ENCODE assay signal across 32 cellular contexts in genomic region chr13:61277088-61277487, GRCh38.
"Had no signal": no experiment of that assay in that cellular context is flagged by ENCODE, and none has a peak within 500 bp of the region (broad histone marks: within the 10 kb centered on the region; RNA-seq: fewer than 3 reads in every experiment).

No MANE protein-coding gene starts in this region.

- H3K4me1 ChIP-seq: adrenal gland, body of pancreas, breast epithelium had no signal

- H3K4me3 ChIP-seq: adrenal gland, body of pancreas, breast epithelium had no signal

- H3K36me3 ChIP-seq: adrenal gland, brain microvascular endothelial cell, breast epithelium had no signal

- H3K27me3 ChIP-seq: adrenal gland, body of pancreas, brain microvascular endothelial cell, breast epithelium had no signal

- FAIRE-seq: astrocyte, TTC549 had no signal

- H3K27ac ChIP-seq: adrenal gland, body of pancreas, brain microvascular endothelial cell, breast epithelium, VCaP had no signal

- DNase-seq: activated B cell treated with CpG ODN at 0.5 μM for 24 hours; activated CD4-positive, alpha-beta memory T cell treated with anti-CD3 and anti-CD28 coated beads for 36 hours; activated CD4-positive, alpha-beta T cell treated with anti-CD3 and anti-CD28 coated beads for 4 hours; activated CD4-positive, alpha-beta T cell treated with anti-CD3 and anti-CD28 coated beads, Interleukin-2, amount 10 ng/mL, durations not matched to agents 24 days and 14 days; activated CD4-positive, alpha-beta T cell treated with anti-CD3 and anti-CD28 coated beads, Interleukin-2, amount 50 U/mL, for 1 hour; activated CD4-positive, alpha-beta T cell treated with anti-CD3 and anti-CD28 coated beads, Interleukin-2, amount 50 U/mL, for 4 hours; activated CD4-positive, CD25-positive, alpha-beta regulatory T cell treated with anti-CD3 and anti-CD28 coated beads, Interleukin-2, amount 50 U/mL, for 72 hours; activated CD8-positive, alpha-beta memory T cell treated with anti-CD3 and anti-CD28 coated beads, Interleukin-2, amount 50 U/mL, for 4 hours; activated CD8-positive, alpha-beta T cell treated with anti-CD3 and anti-CD28 coated beads for 36 hours; activated effector memory CD4-positive, alpha-beta T cell treated with anti-CD3 and anti-CD28 coated beads, Interleukin-2, amount 50 U/mL, for 16 hours; activated gamma-delta T cell treated with Interleukin-2 at 50 U/mL for 16 hours; activated naive CD4-positive, alpha-beta T cell; activated naive CD4-positive, alpha-beta T cell treated with anti-CD3 and anti-CD28 coated beads for 36 hours; activated naive CD4-positive, alpha-beta T cell treated with anti-CD3 and anti-CD28 coated beads, Interleukin-2, amount 50 U/mL, for 16 hours; activated naive CD8-positive, alpha-beta T cell treated with anti-CD3 and anti-CD28 coated beads for 36 hours; activated T-cell treated with anti-CD3 and anti-CD28 coated beads for 4 hours; activated T-cell treated with anti-CD3 and anti-CD28 coated beads, Interleukin-2, amount 50 U/mL, for 1 hour; activated T-cell treated with anti-CD3 and anti-CD28 coated beads, Interleukin-2, amount 50 U/mL, for 4 hours; activated T-cell treated with anti-CD3 and anti-CD28 coated beads, Interleukin-2, amount 50 U/mL, for 72 hours; adrenal gland; amniotic stem cell; aorta; body of pancreas; brain microvascular endothelial cell; central memory CD4-positive, alpha-beta T cell; T-helper 1 cell; T-helper 2 cell; T-helper 9 cell had no signal

- H3K9me3 ChIP-seq: adrenal gland, body of pancreas had no signal
